ENCODE assay signal across 9 cellular contexts in the genomic region with DNA sequence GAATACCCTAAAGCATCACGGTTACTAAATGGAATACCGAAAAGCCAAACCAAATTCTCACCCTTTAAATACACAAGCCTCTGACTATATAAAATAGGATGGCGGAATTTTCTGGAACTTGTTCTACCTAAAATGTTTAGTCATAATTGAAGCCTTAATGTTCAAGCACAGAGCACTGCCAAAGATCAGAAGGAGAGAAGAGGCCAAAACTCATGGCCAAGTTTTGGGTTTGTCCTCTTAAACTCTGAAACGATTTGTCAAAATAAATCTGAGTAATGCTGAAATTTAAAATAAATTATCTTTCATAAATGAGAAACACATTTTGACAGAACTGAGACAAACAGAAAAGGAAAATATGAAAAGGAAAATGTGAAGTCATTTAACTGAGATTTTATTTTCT.
"Had no signal": no experiment of that assay in that cellular context is flagged by ENCODE, and none has a peak within 500 bp of the region (broad histone marks: within the 10 kb centered on the region; RNA-seq: fewer than 3 reads in every experiment).

No MANE protein-coding gene starts in this region.

- H2AFZ ChIP-seq: GM23248, GM23338 had no signal

- H3K4me2 ChIP-seq: GM23338 had no signal

- H3K9me3 ChIP-seq: HAP-1 had no signal

- ATAC-seq: GM23338, HCT116 had no signal

- H3K4me1 ChIP-seq: HAP-1 had no signal

- H3K27ac ChIP-seq: GM23248 had no signal

- H3K9ac ChIP-seq: GM23248 had no signal

- H3K36me3 ChIP-seq: HAP-1 had no signal

- H3K4me3 ChIP-seq: GM23248, GM23338, HAP-1 had no signal

- DNase-seq: GM23248, GOT3, H7, H9, HCEC 1CT, HFFc6 had no signal
